ENCODE assay signal across 15 cellular contexts in genomic region chr17:67503184-67503583, GRCh38.
DNase-seq lines count a peak whose midpoint lies in the region; ATAC-seq and TF ChIP-seq lines count a peak whose summit lies in the region.
"Had no signal": no experiment of that assay in that cellular context is flagged by ENCODE, and none has a peak within 500 bp of the region (broad histone marks: within the 10 kb centered on the region; RNA-seq: fewer than 3 reads in every experiment).

No MANE protein-coding gene starts in this region.

- no peaks in the 10 kb centered on the region for H3K4me1 ChIP-seq in breast epithelium
- H3K4me1 ChIP-seq in PC-3 (ENCODE audit: insufficient read depth, low read length): peaks cover 28% of the 10 kb centered on the region
- peaks cover 9% of the 10 kb centered on the region for H3K4me1 ChIP-seq in endodermal cell (ENCODE audit: control insufficient read depth, insufficient read depth, low read length)
- H3K4me1 ChIP-seq in gastroesophageal sphincter: peaks cover 0 to 6% (median 0%) of the 10 kb centered on the region in 3 donors
- H3K4me1 ChIP-seq: transverse colon had no signal

- intact Hi-C loops in MCF 10A (cut with micrococcal nuclease): no loop called here
- intact Hi-C loops in breast epithelium (cut with DNase I; ENCODE audit: low total_unique reads): no loop called here
- intact Hi-C loops in PC-3 (cut with micrococcal nuclease): loop anchor here (1.0 to 2.0 kb wide), 3 partner anchors 8 to 82 kb away; no protein-coding TSS in a partner anchor

- no peak overlapping the region for H3K4me3 Mint-ChIP-seq in MCF 10A (ENCODE audit: unreplicated experiment)
- H3K4me3 Mint-ChIP-seq in endodermal cell: no peak overlapping the region
- peak overlapping the region in 1 of 2 donors; percentile 30 for H3K4me3 Mint-ChIP-seq in stimulated activated naive CD8-positive, alpha-beta T cell treated with anti-CD3 and anti-CD28 coated beads, Interleukin-15, amount 100 ng/mL, for 72 hours

- WGBS in endodermal cell (ENCODE audit: insufficient coverage in 1 of 2, insufficient read length in 1 of 2), 2 experiments: 80 to 100% methylated on average over 1 of the region's 1 CpG
- 25 to 33% methylated on average over 1 of the region's 1 CpG for WGBS in gastroesophageal sphincter (ENCODE audit: low coverage in 1 of 2), 2 donors

- H4K20me1 ChIP-seq in PC-3 (ENCODE audit: low read length): no peaks in the 10 kb centered on the region

- peak overlapping the region; percentile 48 for H3K9ac ChIP-seq in PC-3 (ENCODE audit: low read length)
- H3K9ac ChIP-seq in endodermal cell (ENCODE audit: extremely low read depth, low read length, poor library complexity, severe bottlenecking): no peak overlapping the region
- H3K9ac ChIP-seq: BLaER1 had no signal

- no peaks in the 10 kb centered on the region for H3K36me3 Mint-ChIP-seq in MCF 10A (ENCODE audit: insufficient read depth, unreplicated experiment)
- peaks cover 4% of the 10 kb centered on the region for H3K36me3 Mint-ChIP-seq in endodermal cell (ENCODE audit: low read depth)

- H3K9me3 ChIP-seq in breast epithelium: no peaks in the 10 kb centered on the region
- no peaks in the 10 kb centered on the region for H3K9me3 ChIP-seq in PC-3 (ENCODE audit: low read length)
- H3K9me3 ChIP-seq in endodermal cell (ENCODE audit: control insufficient read depth, low read length): peaks cover 4% of the 10 kb centered on the region
- no peaks in the 10 kb centered on the region for H3K9me3 ChIP-seq in gastroesophageal sphincter

- no peaks in the 10 kb centered on the region for H3K9me2 ChIP-seq in PC-3 (replicated peaks; ENCODE audit: low read length)

- H3K27ac ChIP-seq in breast epithelium: no peak overlapping the region
- H3K27ac ChIP-seq in PC-3 (ENCODE audit: low read length): peak overlapping the region; percentile 74
- H3K27ac ChIP-seq in endodermal cell (ENCODE audit: low read depth, low read length): no peak overlapping the region
- no peak overlapping the region for H3K27ac ChIP-seq in gastroesophageal sphincter
- H3K27ac ChIP-seq: BLaER1, transverse colon, VCaP had no signal

- H3K27me3 ChIP-seq in breast epithelium (no peaks in the 10 kb centered on the region), PC-3 (ENCODE audit: low read length) (no peaks in the 10 kb centered on the region), endodermal cell (ENCODE audit: control insufficient read depth, insufficient read depth, low read length, poor library complexity, severe bottlenecking) (no peaks in the 10 kb centered on the region), gastroesophageal sphincter (no peaks in the 10 kb centered on the region)
- H3K27me3 ChIP-seq: BLaER1, transverse colon had no signal

- H3K4me2 ChIP-seq in PC-3 (ENCODE audit: low read length): peak overlapping the region; percentile 52
- H3K4me2 ChIP-seq: BLaER1 had no signal

- CTCF ChIA-PET in MCF 10A (lab: Yijun Ruan, JAX): no interaction called here
- CTCF ChIA-PET in PC-3 (lab: Charles Lee): no interaction called here

- TF ChIP-seq CTCF in MCF 10A (IDR thresholded peaks at IDR 0.05; ENCODE audit: unreplicated experiment) (no peak), breast epithelium (IDR thresholded peaks at IDR 0.05) (no peak), PC-3 (conservative IDR thresholded peaks at IDR 0.05; ENCODE audit: low read depth, low read length) (no peak), endodermal cell (conservative IDR thresholded peaks at IDR 0.05) (no peak), gastroesophageal sphincter (IDR thresholded peaks at IDR 0.05) (no peak)

- BruUV-seq in MCF 10A (replicated peaks; lab: Mats Ljungman, UMichigan) (no TSS peak), PC-3 (replicated peaks; lab: Mats Ljungman, UMichigan) (no TSS peak)

- peaks cover 6% of the 10 kb centered on the region for H3K4me1 Mint-ChIP-seq in MCF 10A (ENCODE audit: insufficient read depth, unreplicated experiment)
- peaks cover 32% of the 10 kb centered on the region for H3K4me1 Mint-ChIP-seq in endodermal cell
- H3K4me1 Mint-ChIP-seq in stimulated activated naive CD8-positive, alpha-beta T cell treated with anti-CD3 and anti-CD28 coated beads, Interleukin-15, amount 100 ng/mL, for 72 hours: peaks cover 82% of the 10 kb centered on the region

- H3K4me3 ChIP-seq in breast epithelium (no peak overlapping the region), PC-3 (ENCODE audit: low read length) (no peak overlapping the region), endodermal cell (ENCODE audit: low read length) (no peak overlapping the region), gastroesophageal sphincter (no peak overlapping the region)
- H3K4me3 ChIP-seq: BLaER1, transverse colon had no signal

- H3K79me2 ChIP-seq in PC-3 (ENCODE audit: low read length): no peaks in the 10 kb centered on the region

- no peaks in the 10 kb centered on the region for H3K9me3 Mint-ChIP-seq in MCF 10A (ENCODE audit: unreplicated experiment)
- H3K9me3 Mint-ChIP-seq in endodermal cell: peaks cover 9% of the 10 kb centered on the region
- peaks cover 9 to 15% of the 10 kb centered on the region in 2 donors for H3K9me3 Mint-ChIP-seq in stimulated activated naive CD8-positive, alpha-beta T cell treated with anti-CD3 and anti-CD28 coated beads, Interleukin-15, amount 100 ng/mL, for 72 hours

- TF ChIP-seq POLR2A in breast epithelium (IDR thresholded peaks at IDR 0.05) (no peak), gastroesophageal sphincter (IDR thresholded peaks at IDR 0.05) (no peak)

- H3F3A ChIP-seq in PC-3 (ENCODE audit: low read length, unreplicated experiment): no peaks in the 10 kb centered on the region

- no peak overlapping the region for H3K27ac Mint-ChIP-seq in MCF 10A (ENCODE audit: low read depth, unreplicated experiment)
- peak overlapping the region; percentile 29 for H3K27ac Mint-ChIP-seq in endodermal cell
- peak overlapping the region; percentile 74 to 96 for H3K27ac Mint-ChIP-seq in stimulated activated naive CD8-positive, alpha-beta T cell treated with anti-CD3 and anti-CD28 coated beads, Interleukin-15, amount 100 ng/mL, for 72 hours

- ATAC-seq in PC-3 (peak; percentile 96), HG03469 (IDR thresholded peaks at IDR 0.05; ENCODE audit: unreplicated experiment) (no peak), gastroesophageal sphincter (no peak)
- peak; percentile 85 for ATAC-seq in stimulated activated naive CD8-positive, alpha-beta T cell treated with anti-CD3 and anti-CD28 coated beads, Interleukin-15, amount 100 ng/mL, for 72 hours

- H3K36me3 ChIP-seq in breast epithelium (no peaks in the 10 kb centered on the region), PC-3 (ENCODE audit: low read depth, low read length) (no peaks in the 10 kb centered on the region), endodermal cell (ENCODE audit: control insufficient read depth, insufficient read depth, low read length) (no peaks in the 10 kb centered on the region), gastroesophageal sphincter (no peaks in the 10 kb centered on the region)
- H3K36me3 ChIP-seq: transverse colon had no signal

- no peak for TF ChIP-seq EP300 in gastroesophageal sphincter (IDR thresholded peaks at IDR 0.05)

- POLR2A ChIA-PET in MCF 10A (lab: Yijun Ruan, JAX): interaction anchor here (0.7 kb wide), 1 partner anchor 10 kb away, joined by 3 read pairs; no protein-coding TSS in a partner anchor
- POLR2A ChIA-PET in PC-3 (lab: Charles Lee; ENCODE audit: unreplicated experiment): no interaction called here

- DNase-seq in MCF 10A (ENCODE audit: unreplicated experiment) (peak; percentile 43), breast epithelium (ENCODE audit: low spot score in 2 of 2) (no peak), PC-3 (peak; percentile 99), endodermal cell (peak; percentile 44), NCI-H1417 treated with DMSO at 0.1 percent for 48 hours (lab: John Stamatoyannopoulos, UW) (no peak)
- peak in 1 of 2 donors; percentile 26 for DNase-seq in stimulated activated naive CD8-positive, alpha-beta T cell treated with anti-CD3 and anti-CD28 coated beads, Interleukin-15, amount 100 ng/mL, for 72 hours
- DNase-seq: amniotic stem cell, GOT3, KG1, RPMI8226, transverse colon had no signal

- H2AFZ ChIP-seq in PC-3 (ENCODE audit: low read length): no peak overlapping the region

- H3K27me3 Mint-ChIP-seq in MCF 10A (ENCODE audit: insufficient read depth, unreplicated experiment) (no peaks in the 10 kb centered on the region), endodermal cell (ENCODE audit: insufficient read depth) (no peaks in the 10 kb centered on the region)
- no peaks in the 10 kb centered on the region for H3K27me3 Mint-ChIP-seq in stimulated activated naive CD8-positive, alpha-beta T cell treated with anti-CD3 and anti-CD28 coated beads, Interleukin-15, amount 100 ng/mL, for 72 hours

Comparison
In these comparisons a context has a peak if more than half of its experiments do, and no peak if none do; other contexts are left out.
1. DNase-seq: peak in MCF 10A (single experiment), PC-3 (single experiment) and endodermal cell (single experiment); none in breast epithelium (0 of 2) and NCI-H1417 treated with DMSO at 0.1 percent for 48 hours (single experiment).
2. ATAC-seq: peak in PC-3 (single experiment) and stimulated activated naive CD8-positive, alpha-beta T cell treated with anti-CD3 and anti-CD28 coated beads, Interleukin-15, amount 100 ng/mL, for 72 hours (single experiment); none in HG03469 (single experiment) and gastroesophageal sphincter (single experiment).